In the genomic region with DNA sequence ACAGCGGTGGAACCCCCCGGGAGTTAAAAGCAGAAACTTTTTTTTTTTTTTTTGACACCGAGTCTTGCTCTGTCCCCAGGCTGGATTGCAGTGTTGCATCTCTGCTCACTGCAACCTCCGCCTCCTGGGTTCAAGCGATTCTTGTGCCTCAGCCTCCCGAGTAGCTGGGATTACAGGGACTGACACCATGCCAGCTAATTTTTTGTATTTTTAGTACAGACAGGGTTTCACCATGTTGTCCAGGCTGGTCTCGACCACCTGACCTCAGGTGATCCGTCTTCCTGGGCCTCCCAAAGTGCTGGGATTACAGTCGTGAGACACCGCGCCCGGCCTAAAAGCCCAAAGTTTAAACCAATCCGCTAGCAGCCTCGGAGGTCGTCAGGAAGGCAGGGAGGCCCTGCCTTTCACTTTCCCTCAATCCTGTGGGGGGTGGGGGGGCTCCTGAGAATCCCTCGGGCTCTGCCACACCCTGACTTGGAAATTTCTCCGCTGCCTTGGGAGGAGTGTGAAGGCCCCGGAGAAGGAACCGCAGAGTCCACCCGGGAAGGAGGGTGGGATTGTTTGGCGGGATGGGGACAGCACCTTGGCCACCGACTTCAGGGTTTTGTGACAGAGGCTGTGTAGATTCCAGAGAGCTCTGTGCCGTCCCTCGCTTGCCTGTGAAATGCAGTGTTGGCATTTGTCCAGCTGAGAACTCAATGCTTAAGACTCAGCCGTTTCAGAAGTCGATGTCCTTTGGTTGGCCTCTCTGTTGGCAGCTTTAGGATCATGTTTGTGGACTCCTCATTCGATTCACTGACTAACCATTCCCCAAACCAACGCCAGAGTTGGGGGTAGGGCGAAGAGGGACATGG, we compare ENCODE assay signal across 9 cellular contexts. TPM values are rescaled to one million over a fixed set of nuclear protein-coding genes. Genes with fewer than 3 reads are reported as not detected.
DNase-seq lines count a peak whose midpoint lies in the region; TF ChIP-seq lines count a peak whose summit lies in the region.
"Had no signal": no experiment of that assay in that cellular context is flagged by ENCODE, and none has a peak within 500 bp of the region (broad histone marks: within the 10 kb centered on the region; RNA-seq: fewer than 3 reads in every experiment).

No MANE protein-coding gene starts in this region.

- WGBS in thyroid gland, 2 donors: 15 to 19% methylated on average over 16 to 29 of the region's 29 CpGs

- H3K27me3 ChIP-seq in breast epithelium: no peaks in the 10 kb centered on the region
- H3K27me3 ChIP-seq in thyroid gland: no peaks in the 10 kb centered on the region
- peaks cover 0 to 22% of the 10 kb centered on the region in 2 donors for H3K27me3 ChIP-seq in uterus

- peaks cover 4% of the 10 kb centered on the region for H3K4me1 Mint-ChIP-seq in activated CD4-positive, alpha-beta memory T cell treated with anti-CD3 and anti-CD28 coated beads for 36 hours (ENCODE audit: low read depth)
- H3K4me1 Mint-ChIP-seq in activated CD4-positive, alpha-beta memory T cell treated with anti-CD3 and anti-CD28 coated beads, Interleukin-2, amount 10 ng/mL, durations not matched to agents 7 days and 5 days: peaks cover 2% of the 10 kb centered on the region

- no peaks in the 10 kb centered on the region for H3K36me3 Mint-ChIP-seq in activated CD4-positive, alpha-beta memory T cell treated with anti-CD3 and anti-CD28 coated beads for 36 hours
- H3K36me3 Mint-ChIP-seq in activated CD4-positive, alpha-beta memory T cell treated with anti-CD3 and anti-CD28 coated beads, Interleukin-2, amount 10 ng/mL, durations not matched to agents 7 days and 5 days (ENCODE audit: low read depth): no peaks in the 10 kb centered on the region

- TF ChIP-seq CTCF in breast epithelium (IDR thresholded peaks at IDR 0.05): no peak
- TF ChIP-seq CTCF in thyroid gland (IDR thresholded peaks at IDR 0.05): no peak
- no peak for TF ChIP-seq CTCF in uterus (IDR thresholded peaks at IDR 0.05)

- H3K4me3 Mint-ChIP-seq in activated CD4-positive, alpha-beta memory T cell treated with anti-CD3 and anti-CD28 coated beads for 36 hours: peak overlapping the region; percentile 65
- no peak overlapping the region for H3K4me3 Mint-ChIP-seq in activated CD4-positive, alpha-beta memory T cell treated with anti-CD3 and anti-CD28 coated beads, Interleukin-2, amount 10 ng/mL, durations not matched to agents 7 days and 5 days

- peak overlapping the region; percentile 84 to 92 for H3K27ac ChIP-seq in breast epithelium
- H3K27ac ChIP-seq in thyroid gland: peak overlapping the region; percentile 70 to 90 (median 81)
- no peak overlapping the region for H3K27ac ChIP-seq in uterus
- H3K27ac ChIP-seq: BLaER1 treated with 17β-estradiol and CSF1 and Interleukin-3, amounts not matched to agents 10 nM and 100 nM had no signal

- H3K9me3 ChIP-seq in breast epithelium (no peaks in the 10 kb centered on the region), thyroid gland (no peaks in the 10 kb centered on the region), uterus (peaks cover 0 to 9% of the 10 kb centered on the region in 2 donors)

- TF ChIP-seq POLR2A in breast epithelium (IDR thresholded peaks at IDR 0.05): no peak
- TF ChIP-seq POLR2A in thyroid gland (IDR thresholded peaks at IDR 0.05): peak in 1 of 2 donors; percentile 34
- no peak for TF ChIP-seq POLR2A in uterus (IDR thresholded peaks at IDR 0.05)

- intact Hi-C loops in activated CD4-positive, alpha-beta memory T cell treated with anti-CD3 and anti-CD28 coated beads for 36 hours (cut with micrococcal nuclease): no loop called here
- intact Hi-C loops in breast epithelium (cut with DNase I; ENCODE audit: low total_unique reads) (no loop called here), thyroid gland (cut with DNase I) (no loop called here), uterus (cut with DNase I; ENCODE audit: low total_unique reads) (no loop called here)

- peaks cover 38% of the 10 kb centered on the region for H3K27me3 Mint-ChIP-seq in activated CD4-positive, alpha-beta memory T cell treated with anti-CD3 and anti-CD28 coated beads for 36 hours
- peaks cover 51% of the 10 kb centered on the region for H3K27me3 Mint-ChIP-seq in activated CD4-positive, alpha-beta memory T cell treated with anti-CD3 and anti-CD28 coated beads, Interleukin-2, amount 10 ng/mL, durations not matched to agents 7 days and 5 days

- H3K4me3 ChIP-seq in breast epithelium (peak overlapping the region in 2 of 3 donors; percentile 70 to 75), thyroid gland (replicated peaks in 1 of 3) (peak overlapping the region in 2 of 3 donors; percentile 16 to 45), uterus (no peak overlapping the region)

- no peak overlapping the region for H3K27ac Mint-ChIP-seq in activated CD4-positive, alpha-beta memory T cell treated with anti-CD3 and anti-CD28 coated beads for 36 hours
- no peak overlapping the region for H3K27ac Mint-ChIP-seq in activated CD4-positive, alpha-beta memory T cell treated with anti-CD3 and anti-CD28 coated beads, Interleukin-2, amount 10 ng/mL, durations not matched to agents 7 days and 5 days

- CTCF ChIA-PET in activated CD4-positive, alpha-beta memory T cell treated with anti-CD3 and anti-CD28 coated beads for 36 hours (lab: Charles Lee): no interaction called here
- CTCF ChIA-PET in activated CD4-positive, alpha-beta memory T cell treated with anti-CD3 and anti-CD28 coated beads, Interleukin-2, amount 10 ng/mL, durations not matched to agents 7 days and 5 days (lab: Charles Lee): no interaction called here

- POLR2A ChIA-PET in activated CD4-positive, alpha-beta memory T cell treated with anti-CD3 and anti-CD28 coated beads for 36 hours (lab: Charles Lee): no interaction called here
- POLR2A ChIA-PET in activated CD4-positive, alpha-beta memory T cell treated with anti-CD3 and anti-CD28 coated beads, Interleukin-2, amount 10 ng/mL, durations not matched to agents 7 days and 5 days (lab: Charles Lee): no interaction called here

- H3K9me3 Mint-ChIP-seq in activated CD4-positive, alpha-beta memory T cell treated with anti-CD3 and anti-CD28 coated beads for 36 hours: peaks cover 3% of the 10 kb centered on the region
- H3K9me3 Mint-ChIP-seq in activated CD4-positive, alpha-beta memory T cell treated with anti-CD3 and anti-CD28 coated beads, Interleukin-2, amount 10 ng/mL, durations not matched to agents 7 days and 5 days: no peaks in the 10 kb centered on the region

- H3K36me3 ChIP-seq in breast epithelium (no peaks in the 10 kb centered on the region), thyroid gland (no peaks in the 10 kb centered on the region), uterus (no peaks in the 10 kb centered on the region)
- H3K36me3 ChIP-seq: BLaER1 treated with 17β-estradiol and CSF1 and Interleukin-3, amounts not matched to agents 10 nM and 100 nM had no signal

- H3K4me1 ChIP-seq in breast epithelium: peaks cover 9 to 11% of the 10 kb centered on the region in 2 donors
- H3K4me1 ChIP-seq in thyroid gland: peaks cover 35 to 49% of the 10 kb centered on the region in 2 donors
- peaks cover 0 to 5% of the 10 kb centered on the region in 2 donors for H3K4me1 ChIP-seq in uterus
- H3K4me1 ChIP-seq: BLaER1 treated with 17β-estradiol and CSF1 and Interleukin-3, amounts not matched to agents 10 nM and 100 nM had no signal

- no peak for DNase-seq in activated CD4-positive, alpha-beta memory T cell treated with anti-CD3 and anti-CD28 coated beads for 36 hours
- no peak for DNase-seq in activated CD4-positive, alpha-beta memory T cell treated with anti-CD3 and anti-CD28 coated beads, Interleukin-2, amount 10 ng/mL, durations not matched to agents 7 days and 5 days
- DNase-seq in breast epithelium (ENCODE audit: low spot score in 2 of 2) (peak in 1 of 2 donors; percentile 65), kidney glomerular epithelial cell (lab: John Stamatoyannopoulos, UW) (peak; percentile 17), thyroid gland (peak; percentile 75), uterus (no peak), UCSD-AML1 (lab: John Stamatoyannopoulos, UW; ENCODE audit: unreplicated experiment) (no peak), DMS53 treated with DMSO at 0.1 percent for 48 hours (lab: John Stamatoyannopoulos, UW; ENCODE audit: unreplicated experiment) (no peak)

RNA-seq across cellular contexts. Expression of a gene that starts 1.0 kb away (rescaled TPM):
- total RNA-seq in activated CD4-positive, alpha-beta memory T cell treated with anti-CD3 and anti-CD28 coated beads for 36 hours: under 1 TPM; 0.73 to 0.88 TPM
- under 1 TPM; 0.70 to 0.78 TPM for total RNA-seq in activated CD4-positive, alpha-beta memory T cell treated with anti-CD3 and anti-CD28 coated beads, Interleukin-2, amount 10 ng/mL, durations not matched to agents 7 days and 5 days
- total RNA-seq in breast epithelium (10 to 100 TPM in 2 of 3 donors, 1 to 10 TPM in 1; 9.8 to 39.4 (median 32.4) TPM), thyroid gland (10 to 100 TPM; 24.8 to 44.3 (median 28.0) TPM), uterus (1 to 10 TPM in 2 of 4 donors, not detected in 2; 1.8 to 4.4 TPM)

RNA-seq across cellular contexts. Expression of a gene that starts 51.4 kb away (rescaled TPM):
- 10 to 100 TPM; 10.3 to 11.8 TPM for total RNA-seq in activated CD4-positive, alpha-beta memory T cell treated with anti-CD3 and anti-CD28 coated beads for 36 hours
- 10 to 100 TPM; 22.1 to 22.6 TPM for total RNA-seq in activated CD4-positive, alpha-beta memory T cell treated with anti-CD3 and anti-CD28 coated beads, Interleukin-2, amount 10 ng/mL, durations not matched to agents 7 days and 5 days
- total RNA-seq in breast epithelium (10 to 100 TPM; 23.7 to 39.5 (median 29.5) TPM), thyroid gland (10 to 100 TPM; 17.3 to 31.8 (median 26.9) TPM), uterus (10 to 100 TPM in 2 of 4 donors, 1 to 10 TPM in 1, under 1 TPM in 1; 0.29 to 20.0 (median 10.8) TPM)

Comparison
In these comparisons a context has a peak if more than half of its experiments do, and no peak if none do; other contexts are left out.
1. DNase-seq: peak in kidney glomerular epithelial cell (single experiment) and thyroid gland (2 of 2); none in activated CD4-positive, alpha-beta memory T cell treated with anti-CD3 and anti-CD28 coated beads for 36 hours (single experiment), activated CD4-positive, alpha-beta memory T cell treated with anti-CD3 and anti-CD28 coated beads, Interleukin-2, amount 10 ng/mL, durations not matched to agents 7 days and 5 days (single experiment), uterus (0 of 2), UCSD-AML1 (single experiment) and DMS53 treated with DMSO at 0.1 percent for 48 hours (single experiment).
2. H3K27ac ChIP-seq: peak in breast epithelium (2 of 2) and thyroid gland (3 of 3); none in uterus (0 of 2).
3. H3K4me3 ChIP-seq: peak in breast epithelium (2 of 3) and thyroid gland (2 of 3); none in uterus (0 of 2).